In the genomic region with DNA sequence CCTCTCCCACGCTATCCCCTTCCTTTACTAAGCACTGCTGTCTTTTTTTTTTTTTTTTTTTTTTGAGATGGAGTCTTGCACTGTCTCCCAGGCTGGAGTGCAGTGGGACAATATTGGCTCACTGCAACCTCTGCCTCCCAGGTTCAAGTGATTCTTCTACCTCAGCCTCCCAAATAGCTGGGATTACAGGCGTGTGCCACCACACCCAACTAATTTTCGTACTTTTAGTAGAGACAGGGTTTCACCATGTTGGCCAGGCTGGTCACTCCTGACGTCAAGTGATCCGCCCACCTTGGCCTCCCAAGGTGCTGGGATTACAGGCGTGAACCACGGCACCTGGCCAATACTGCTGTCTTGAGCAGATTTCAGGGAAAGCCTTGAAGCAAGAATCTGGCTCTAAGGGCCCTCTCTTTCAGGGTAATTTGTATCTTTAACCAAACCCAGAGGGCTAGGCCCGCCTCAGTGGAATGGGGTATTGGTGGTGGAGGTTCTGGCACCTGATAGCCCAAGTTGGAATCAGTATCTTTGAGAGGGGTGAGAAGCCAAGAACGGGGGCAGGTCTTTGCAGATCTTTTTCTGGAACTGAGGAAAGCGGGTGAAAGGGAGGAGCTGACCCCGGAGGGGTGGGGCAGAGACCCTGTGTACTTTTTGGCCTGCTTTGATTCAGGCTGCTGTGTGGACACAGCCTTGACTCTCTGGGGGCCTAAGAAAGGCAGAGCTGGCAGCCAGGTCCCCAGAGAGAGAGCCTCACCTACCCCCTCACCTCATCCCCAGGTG, we compare ENCODE assay signal across 19 cellular contexts. TPM values are rescaled to one million over a fixed set of nuclear protein-coding genes. Genes with fewer than 3 reads are reported as not detected.
DNase-seq lines count a peak whose midpoint lies in the region; ATAC-seq and TF ChIP-seq lines count a peak whose summit lies in the region.
"Had no signal": no experiment of that assay in that cellular context is flagged by ENCODE, and none has a peak within 500 bp of the region (broad histone marks: within the 10 kb centered on the region; RNA-seq: fewer than 3 reads in every experiment).

No MANE protein-coding gene starts in this region.

- H3K27me3 ChIP-seq in right atrium auricular region (no peaks in the 10 kb centered on the region), upper lobe of right lung (no peaks in the 10 kb centered on the region)
- H3K27me3 ChIP-seq: BE2C had no signal

- H3K9me3 ChIP-seq in right atrium auricular region, result no peaks in the 10 kb centered on the region
- no peaks in the 10 kb centered on the region for H3K9me3 ChIP-seq in mucosa of descending colon
- H3K9me3 ChIP-seq in upper lobe of right lung, result no peaks in the 10 kb centered on the region
- H3K9me3 ChIP-seq: BE2C had no signal

- H3K36me3 ChIP-seq in right atrium auricular region, result no peaks in the 10 kb centered on the region
- no peaks in the 10 kb centered on the region for H3K36me3 ChIP-seq in mucosa of descending colon (ENCODE audit: low read depth)
- H3K36me3 ChIP-seq in upper lobe of right lung, result no peaks in the 10 kb centered on the region
- H3K36me3 ChIP-seq: BE2C had no signal

- ATAC-seq in left cardiac atrium (peak in 1 of 2 donors; percentile 12), mucosa of descending colon (peak; percentile 5), upper lobe of right lung (no peak), GM19328 (IDR thresholded peaks at IDR 0.05; ENCODE audit: unreplicated experiment) (no peak), HG03469 (IDR thresholded peaks at IDR 0.05; ENCODE audit: unreplicated experiment) (no peak), GM21825 (IDR thresholded peaks at IDR 0.05; ENCODE audit: unreplicated experiment) (no peak)

- H3K36me3 Mint-ChIP-seq in progenitor cell of endocrine pancreas (ENCODE audit: insufficient read depth), result peaks cover 13% of the 10 kb centered on the region

- H3K27me3 Mint-ChIP-seq in progenitor cell of endocrine pancreas, result peaks cover 5% of the 10 kb centered on the region
- H3K27me3 Mint-ChIP-seq: CD4-positive, alpha-beta memory T cell had no signal

- H3K4me3 Mint-ChIP-seq in progenitor cell of endocrine pancreas (ENCODE audit: low read depth), result peak overlapping the region; percentile 16
- H3K4me3 Mint-ChIP-seq: CD4-positive, alpha-beta memory T cell; GM23338 had no signal

- TF ChIP-seq CTCF in right atrium auricular region (IDR thresholded peaks at IDR 0.05), result no peak
- TF ChIP-seq CTCF in mucosa of descending colon (IDR thresholded peaks at IDR 0.05), result no peak
- TF ChIP-seq CTCF in progenitor cell of endocrine pancreas (IDR thresholded peaks at IDR 0.05; ENCODE audit: unreplicated experiment), result no peak
- TF ChIP-seq CTCF in upper lobe of right lung (IDR thresholded peaks at IDR 0.05), result no peak

- H3K9me3 Mint-ChIP-seq in progenitor cell of endocrine pancreas (ENCODE audit: low read depth), result no peaks in the 10 kb centered on the region
- H3K9me3 Mint-ChIP-seq: CD4-positive, alpha-beta memory T cell; GM23338 had no signal

- peaks cover 33% of the 10 kb centered on the region for H3K4me1 Mint-ChIP-seq in progenitor cell of endocrine pancreas (ENCODE audit: low read depth)
- H3K4me1 Mint-ChIP-seq: GM23338 had no signal

- peak overlapping the region; percentile 91 for H3K27ac Mint-ChIP-seq in progenitor cell of endocrine pancreas
- H3K27ac Mint-ChIP-seq: GM23338 had no signal

- intact Hi-C loops in left cardiac atrium (cut with DNase I) (no loop called here), mucosa of descending colon (cut with DNase I, micrococcal nuclease) (no loop called here), upper lobe of right lung (cut with DNase I) (no loop called here)

- DNase-seq in left cardiac atrium, result peak; percentile 25
- no peak for DNase-seq in right atrium auricular region (ENCODE audit: low spot score)
- DNase-seq in mucosa of descending colon, result peak in 2 of 3 donors; percentile 72 to 74
- no peak for DNase-seq in progenitor cell of endocrine pancreas (ENCODE audit: low spot score, unreplicated experiment)
- DNase-seq in upper lobe of right lung, result peak; percentile 75
- DNase-seq: BE2C; Calu3; CD4-positive, alpha-beta memory T cell; GF-D8; HCEC 1CT; NCI-H1105; NCI-H2081 treated with DMSO at 0.1 percent for 48 hours; NCI-H446 treated with DMSO at 0.1 percent for 48 hours; OCI-M1; Right ventricle myocardium superior had no signal

- H3K27ac ChIP-seq in right atrium auricular region, result no peak overlapping the region
- peak overlapping the region; percentile 24 for H3K27ac ChIP-seq in upper lobe of right lung

- H3K4me1 ChIP-seq in right atrium auricular region, result peaks cover 0 to 9% of the 10 kb centered on the region in 2 donors
- peaks cover 36% of the 10 kb centered on the region for H3K4me1 ChIP-seq in mucosa of descending colon (ENCODE audit: low read depth)
- H3K4me1 ChIP-seq in upper lobe of right lung, result peaks cover 19% of the 10 kb centered on the region

- no peak overlapping the region for H3K4me3 ChIP-seq in right atrium auricular region
- no peak overlapping the region for H3K4me3 ChIP-seq in mucosa of descending colon
- H3K4me3 ChIP-seq in upper lobe of right lung, result no peak overlapping the region
- H3K4me3 ChIP-seq: GM23338 had no signal

RNA-seq across cellular contexts. Expression of a gene that starts 37.0 kb away (rescaled TPM):
- total RNA-seq in left cardiac atrium (100 to 1,000 TPM in 1 of 2 donors, 10 to 100 TPM in 1; 83.5 to 118 TPM), right atrium auricular region (100 to 1,000 TPM; 108 to 118 TPM), mucosa of descending colon (100 to 1,000 TPM in 1 of 3 donors, 10 to 100 TPM in 2; 78.2 to 107 (median 78.6) TPM), progenitor cell of endocrine pancreas (73.0 and 78.7 TPM in 2 replicates), upper lobe of right lung (85.0 TPM)

RNA-seq across cellular contexts. Expression of a gene that starts 47.7 kb away (rescaled TPM):
- total RNA-seq in left cardiac atrium (10 to 100 TPM; 13.7 TPM), right atrium auricular region (10 to 100 TPM; 17.8 to 24.7 TPM), mucosa of descending colon (10 to 100 TPM; 28.5 to 45.3 (median 42.6) TPM), progenitor cell of endocrine pancreas (16.4 and 17.1 TPM in 2 replicates), upper lobe of right lung (21.6 TPM)

RNA-seq across cellular contexts. Expression of a gene that starts 58.4 kb away (rescaled TPM):
- total RNA-seq in left cardiac atrium, result 100 to 1,000 TPM; 599 to 917 TPM
- total RNA-seq in right atrium auricular region, result 1,000 to 10,000 TPM in 1 of 2 donors, 100 to 1,000 TPM in 1; 584 to 1,958 TPM
- 100 to 1,000 TPM in 2 of 3 donors, 10 to 100 TPM in 1; 54.6 to 376 (median 150) TPM for total RNA-seq in mucosa of descending colon
- 0.81 TPM in 1 of 2 replicates, not detected in the other for total RNA-seq in progenitor cell of endocrine pancreas
- total RNA-seq in upper lobe of right lung, result 340 TPM

Comparison
In these comparisons a context has a peak if more than half of its experiments do, and no peak if none do; other contexts are left out.
1. DNase-seq: peak in left cardiac atrium (single experiment), mucosa of descending colon (2 of 3) and upper lobe of right lung (single experiment); none in right atrium auricular region (single experiment) and progenitor cell of endocrine pancreas (single experiment).
2. RNA of a gene that starts 58.4 kb away (total RNA-seq): 584 to 1,958 TPM in right atrium auricular region, 599 to 917 TPM in left cardiac atrium, 340 TPM in upper lobe of right lung (single experiment) and 54.6 to 376 TPM in mucosa of descending colon; 0.81 TPM in progenitor cell of endocrine pancreas; every median in the first group is over 10 times any median in the second.